Comparison of ENCODE assay signal across 1 cellular context in genomic region chr6:106766201-106766600, GRCh38.
TF ChIP-seq lines count a peak whose summit lies in the region.

No MANE protein-coding gene starts in this region.

TF ChIP-seq in liver, 16 proteins besides CTCF, POLR2A, EP300 and RAD21 (continued from another document):
- TF ChIP-seq REST (IDR thresholded peaks at IDR 0.05) = no peak
- no peak for TF ChIP-seq NR2F2 (IDR thresholded peaks at IDR 0.05)
- no peak for TF ChIP-seq HNF4G (IDR thresholded peaks at IDR 0.05)
- no peak for TF ChIP-seq HNF4A (conservative IDR thresholded peaks at IDR 0.05)
- no peak for TF ChIP-seq TAF1 (conservative IDR thresholded peaks at IDR 0.05)
- TF ChIP-seq ATF3 (IDR thresholded peaks at IDR 0.05) = no peak
- no peak for TF ChIP-seq SP1 (IDR thresholded peaks at IDR 0.05)
